Comparison of ENCODE assay signal across 15 cellular contexts in genomic region chr7:779480-779879, GRCh38. TPM values are rescaled to one million over a fixed set of nuclear protein-coding genes. Genes with fewer than 3 reads are reported as not detected.
A peak's percentile ranks its signal among the peaks of the same experiment; 100 is the strongest.
DNase-seq lines count a peak whose midpoint lies in the region; ATAC-seq and TF ChIP-seq lines count a peak whose summit lies in the region.
"Had no signal": no experiment of that assay in that cellular context is flagged by ENCODE, and none has a peak within 500 bp of the region (broad histone marks: within the 10 kb centered on the region; RNA-seq: fewer than 3 reads in every experiment).

No MANE protein-coding gene starts in this region.

- TF ChIP-seq CTCF in heart left ventricle (IDR thresholded peaks at IDR 0.05) (no peak), right atrium auricular region (IDR thresholded peaks at IDR 0.05) (no peak)

- TF ChIP-seq POLR2A in heart left ventricle (IDR thresholded peaks at IDR 0.05): no peak

- peak in 1 of 4 donors; percentile 1 for ATAC-seq in heart left ventricle
- ATAC-seq in Right ventricle myocardium inferior: no peak
- ATAC-seq: K562 had no signal

- no peaks in the 10 kb centered on the region for H3K9me3 ChIP-seq in heart left ventricle
- no peaks in the 10 kb centered on the region for H3K9me3 ChIP-seq in SK-N-MC (ENCODE audit: low read depth, low read length)
- no peaks in the 10 kb centered on the region for H3K9me3 ChIP-seq in right atrium auricular region

- intact Hi-C loops in heart left ventricle (cut with DNase I): loop anchor here in 2 of 10 donors (10.0 kb wide), 2 partner anchors 115 to 265 kb away; partner anchors contain the start of gene PDGFA (in 1 of the 2)
- intact Hi-C loops in Right ventricle myocardium inferior (cut with DNase I): no loop called here

- DNase-seq in heart left ventricle (peak in 1 of 5 donors; percentile 47), Right ventricle myocardium inferior (ENCODE audit: missing footprints) (no peak), SK-N-MC (ENCODE audit: low read depth, low spot score) (no peak), right atrium auricular region (ENCODE audit: low spot score) (no peak), substantia nigra (lab: John Stamatoyannopoulos, UW) (peak in 1 of 49 donors; percentile 67), NCI-H2196 (lab: John Stamatoyannopoulos, UW; ENCODE audit: unreplicated experiment) (no peak), NCI-H2171 (lab: John Stamatoyannopoulos, UW) (no peak)
- DNase-seq in activated CD4-positive, alpha-beta T cell treated with anti-CD3 and anti-CD28 coated beads, Interleukin-2, amount 50 U/mL, for 48 hours: no peak
- DNase-seq: ACHN; CD4-positive, alpha-beta memory T cell; GM23248; NCI-H526; PC-9 had no signal

- H3K4me3 ChIP-seq in heart left ventricle (no peak overlapping the region), SK-N-MC (peak overlapping the region; percentile 51; the same call in 1 of the 2 replicates), right atrium auricular region (no peak overlapping the region)
- H3K4me3 ChIP-seq: GM23248, K562, PC-9 had no signal

- peaks cover 0 to 75% (median 45%) of the 10 kb centered on the region in 9 donors for H3K36me3 ChIP-seq in heart left ventricle
- peaks cover 46% of the 10 kb centered on the region for H3K36me3 ChIP-seq in SK-N-MC (ENCODE audit: insufficient read depth, low read length)
- H3K36me3 ChIP-seq in right atrium auricular region: peaks cover 22% of the 10 kb centered on the region

- 86 to 92% (median 89%) methylated on average over 8 to 9 of the region's 9 CpGs; no CpG with 5 or more reads in 1 of the 4 donors for WGBS in heart left ventricle, 4 donors

- no peak overlapping the region for H3K9ac ChIP-seq in SK-N-MC (ENCODE audit: insufficient read length)
- H3K9ac ChIP-seq: GM23248 had no signal

- H3K4me1 ChIP-seq in heart left ventricle (peaks cover 0 to 31% (median 6%) of the 10 kb centered on the region in 12 donors), right atrium auricular region (peaks cover 0 to 17% of the 10 kb centered on the region in 2 donors)

- peak overlapping the region in 9 of 12 donors; percentile 4 to 88 (median 65) for H3K27ac ChIP-seq in heart left ventricle
- H3K27ac ChIP-seq in SK-N-MC: no peak overlapping the region
- H3K27ac ChIP-seq in right atrium auricular region: peak overlapping the region; percentile 75 to 85
- H3K27ac ChIP-seq in substantia nigra (ENCODE audit: low read depth, low read length, poor library complexity, severe bottlenecking): peak overlapping the region; percentile 9
- H3K27ac ChIP-seq: GM23248, HL-60, PC-9 had no signal

- H3K27me3 ChIP-seq in heart left ventricle (no peaks in the 10 kb centered on the region), right atrium auricular region (no peaks in the 10 kb centered on the region)

RNA-seq across cellular contexts. Expression of gene PRKAR1B, which starts 52.4 kb away (rescaled TPM):
- total RNA-seq in heart left ventricle (10 to 100 TPM; 11.4 to 22.2 (median 18.4) TPM), Right ventricle myocardium inferior (16.7 TPM), right atrium auricular region (10 to 100 TPM; 15.1 to 15.9 TPM)
- polyA plus RNA-seq in heart left ventricle: 10 to 100 TPM in 1 of 2 donors, 1 to 10 TPM in 1; 4.1 to 15.3 TPM

RNA-seq across cellular contexts. Expression of gene SUN1, which starts 52.8 kb away (rescaled TPM):
- total RNA-seq in heart left ventricle: 100 to 1,000 TPM; 117 to 203 (median 157) TPM
- polyA plus RNA-seq in heart left ventricle: 100 to 1,000 TPM; 111 to 148 TPM
- total RNA-seq in Right ventricle myocardium inferior: 176 TPM
- total RNA-seq in right atrium auricular region: 10 to 100 TPM; 84.4 to 97.5 TPM

RNA-seq across cellular contexts. Expression of gene DNAAF5, which starts 53.0 kb away (rescaled TPM):
- total RNA-seq in heart left ventricle: 10 to 100 TPM; 13.9 to 45.8 (median 23.7) TPM
- polyA plus RNA-seq in heart left ventricle: 10 to 100 TPM in 1 of 2 donors, 1 to 10 TPM in 1; 7.2 to 15.3 TPM
- 17.7 TPM for total RNA-seq in Right ventricle myocardium inferior
- 10 to 100 TPM; 19.0 to 35.5 TPM for total RNA-seq in right atrium auricular region
